Comparison of ENCODE assay signal across 30 cellular contexts in the genomic region with DNA sequence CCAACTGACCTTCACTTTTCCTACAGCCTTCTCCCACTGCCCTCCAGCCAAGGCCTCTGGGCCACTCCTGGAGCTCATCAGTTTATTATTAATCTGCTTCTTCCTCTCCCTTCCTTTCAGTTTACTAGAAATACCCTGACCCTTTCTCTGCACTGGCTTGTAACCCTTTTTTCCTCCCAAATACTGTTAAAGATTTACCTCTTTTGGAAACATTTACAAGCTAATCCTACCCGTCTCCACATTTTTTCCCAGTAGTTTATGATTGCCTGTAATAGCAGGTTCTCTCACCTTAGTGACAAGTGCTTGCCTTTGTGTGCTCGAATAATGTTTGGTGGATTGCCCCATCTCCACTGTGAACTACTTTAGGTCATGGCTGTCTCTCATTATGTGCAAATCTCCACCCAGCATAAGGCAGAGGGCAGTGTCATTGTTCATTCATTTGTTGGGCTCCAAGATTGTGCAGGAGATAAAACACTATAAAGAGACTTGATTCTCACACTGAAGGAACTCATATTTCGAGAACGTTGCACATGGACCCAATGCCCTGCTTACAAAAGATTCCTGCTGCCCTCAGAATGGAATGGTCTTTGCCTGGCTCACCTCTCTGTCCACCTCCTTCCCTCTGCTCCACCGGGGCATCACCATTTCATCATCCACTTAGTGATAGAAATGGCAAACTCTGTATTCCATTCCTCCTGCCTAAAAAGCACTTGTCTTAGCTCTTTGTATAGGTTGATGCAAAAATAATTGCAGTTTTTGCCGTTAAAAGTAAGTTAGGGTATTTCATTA.
DNase-seq lines count a peak whose midpoint lies in the region; ATAC-seq lines count a peak whose summit lies in the region.
"Had no signal": no experiment of that assay in that cellular context is flagged by ENCODE, and none has a peak within 500 bp of the region (broad histone marks: within the 10 kb centered on the region; RNA-seq: fewer than 3 reads in every experiment).

No MANE protein-coding gene starts in this region.

- no peak overlapping the region for H2AFZ ChIP-seq in GM23248

- no peaks in the 10 kb centered on the region for H3F3A ChIP-seq in GM23248 (ENCODE audit: insufficient read depth)

- H3K36me3 Mint-ChIP-seq in natural killer cell treated with Interleukin-12 subunit alpha and Interleukin-12 subunit beta and Interleukin-15 and Interleukin-18, amount 100 ng/mL, for 72 hours, result peaks cover 34% of the 10 kb centered on the region

- H3K9ac ChIP-seq in GM23248, result no peak overlapping the region

- H3K27ac ChIP-seq in GM23248, result no peak overlapping the region
- H3K27ac ChIP-seq: ovary, skin epidermis, upper lobe of left lung, VCaP had no signal

- ATAC-seq in natural killer cell treated with Interleukin-12 subunit alpha and Interleukin-12 subunit beta and Interleukin-15 and Interleukin-18, amount 100 ng/mL, for 72 hours, result no peak
- ATAC-seq in HG03135 (IDR thresholded peaks at IDR 0.05; ENCODE audit: unreplicated experiment), result no peak
- ATAC-seq: naive thymus-derived CD8-positive, alpha-beta T cell; stimulated activated naive B cell treated with anti-CD40 and anti-IgM and Interleukin-4, amounts not matched to agents 10 μg/mL and 1 μg/mL and 100 μg/mL, for 72 hours had no signal

- no peak overlapping the region for H3K4me2 ChIP-seq in GM23248 (ENCODE audit: unreplicated experiment)

- no peaks in the 10 kb centered on the region for H3K9me3 Mint-ChIP-seq in natural killer cell treated with Interleukin-12 subunit alpha and Interleukin-12 subunit beta and Interleukin-15 and Interleukin-18, amount 100 ng/mL, for 72 hours
- H3K9me3 Mint-ChIP-seq: activated CD4-positive, alpha-beta T cell treated with anti-CD3 and anti-CD28 coated beads, Interleukin-2, amount 10 ng/mL, durations not matched to agents 24 days and 14 days; activated naive CD8-positive, alpha-beta T cell treated with anti-CD3 and anti-CD28 coated beads for 36 hours; activated T-cell treated with anti-CD3 and anti-CD28 coated beads, Interleukin-2, amount 50 U/mL, for 24 hours; naive thymus-derived CD8-positive, alpha-beta T cell; stimulated activated naive B cell treated with anti-CD40 and anti-IgM and Interleukin-4, amounts not matched to agents 10 μg/mL and 1 μg/mL and 100 μg/mL, for 72 hours had no signal

- H3K27me3 Mint-ChIP-seq in natural killer cell treated with Interleukin-12 subunit alpha and Interleukin-12 subunit beta and Interleukin-15 and Interleukin-18, amount 100 ng/mL, for 72 hours, result no peaks in the 10 kb centered on the region
- H3K27me3 Mint-ChIP-seq: activated CD4-positive, alpha-beta T cell treated with anti-CD3 and anti-CD28 coated beads, Interleukin-2, amount 10 ng/mL, durations not matched to agents 24 days and 14 days; activated naive CD8-positive, alpha-beta T cell treated with anti-CD3 and anti-CD28 coated beads for 36 hours; activated T-cell treated with anti-CD3 and anti-CD28 coated beads, Interleukin-2, amount 50 U/mL, for 24 hours; naive thymus-derived CD8-positive, alpha-beta T cell; stimulated activated naive B cell treated with anti-CD40 and anti-IgM and Interleukin-4, amounts not matched to agents 10 μg/mL and 1 μg/mL and 100 μg/mL, for 72 hours had no signal

- H3K4me1 ChIP-seq in GM23248 (ENCODE audit: insufficient read depth), result no peaks in the 10 kb centered on the region
- H3K4me1 ChIP-seq: upper lobe of left lung had no signal

- no peak overlapping the region for H3K4me3 ChIP-seq in GM23248
- H3K4me3 ChIP-seq: ovary, skin epidermis, upper lobe of left lung had no signal

- H4K20me1 ChIP-seq in GM23248 (ENCODE audit: insufficient read depth), result no peaks in the 10 kb centered on the region

- H3K4me3 Mint-ChIP-seq in natural killer cell treated with Interleukin-12 subunit alpha and Interleukin-12 subunit beta and Interleukin-15 and Interleukin-18, amount 100 ng/mL, for 72 hours, result no peak overlapping the region
- H3K4me3 Mint-ChIP-seq: activated CD4-positive, alpha-beta T cell treated with anti-CD3 and anti-CD28 coated beads, Interleukin-2, amount 10 ng/mL, durations not matched to agents 24 days and 14 days; activated naive CD8-positive, alpha-beta T cell treated with anti-CD3 and anti-CD28 coated beads for 36 hours; activated T-cell treated with anti-CD3 and anti-CD28 coated beads, Interleukin-2, amount 50 U/mL, for 24 hours; naive thymus-derived CD8-positive, alpha-beta T cell; stimulated activated naive B cell treated with anti-CD40 and anti-IgM and Interleukin-4, amounts not matched to agents 10 μg/mL and 1 μg/mL and 100 μg/mL, for 72 hours had no signal

- 95 to 98% methylated on average over 6 of the region's 6 CpGs for WGBS in GM23248 (ENCODE audit: low coverage in 1 of 2, low lambda C conversion rate in 2 of 2, missing lambda C conversion rate in 2 of 2), 2 experiments

- peak overlapping the region; percentile 3 to 30 for H3K27ac Mint-ChIP-seq in natural killer cell treated with Interleukin-12 subunit alpha and Interleukin-12 subunit beta and Interleukin-15 and Interleukin-18, amount 100 ng/mL, for 72 hours
- H3K27ac Mint-ChIP-seq: activated CD4-positive, alpha-beta T cell treated with anti-CD3 and anti-CD28 coated beads, Interleukin-2, amount 10 ng/mL, durations not matched to agents 24 days and 14 days; activated naive CD8-positive, alpha-beta T cell treated with anti-CD3 and anti-CD28 coated beads for 36 hours; activated T-cell treated with anti-CD3 and anti-CD28 coated beads, Interleukin-2, amount 50 U/mL, for 24 hours; stimulated activated naive B cell treated with anti-CD40 and anti-IgM and Interleukin-4, amounts not matched to agents 10 μg/mL and 1 μg/mL and 100 μg/mL, for 72 hours had no signal

- in situ Hi-C loops in Caki2 (cut with HindIII; ENCODE audit: low pct_unique_long_range_greater_than_20kb, low sequenced_read_pairs) (no loop called here), GM23248 (cut with MboI) (no loop called here)

- no peaks in the 10 kb centered on the region for H3K79me2 ChIP-seq in GM23248 (ENCODE audit: insufficient read depth)

- no peaks in the 10 kb centered on the region for H3K9me3 ChIP-seq in GM23248 (ENCODE audit: low read depth)
- H3K9me3 ChIP-seq: ovary, upper lobe of left lung had no signal

- peak; percentile 12 for DNase-seq in Caki2 (ENCODE audit: low read depth)
- DNase-seq in HuH-7 (ENCODE audit: low spot score), result peak; percentile 14
- peak; percentile 61 for DNase-seq in kidney tubule cell (ENCODE audit: low spot score)
- DNase-seq in natural killer cell treated with Interleukin-12 subunit alpha and Interleukin-12 subunit beta and Interleukin-15 and Interleukin-18, amount 100 ng/mL, for 72 hours (ENCODE audit: low spot score), result no peak
- DNase-seq in activated CD4-positive, CD25-positive, alpha-beta regulatory T cell (lab: John Stamatoyannopoulos, UW), result no peak
- DNase-seq in GM23248, result no peak
- DNase-seq in activated CD8-positive, alpha-beta memory T cell treated with anti-CD3 and anti-CD28 coated beads for 24 hours, result no peak
- DNase-seq: activated CD4-positive, alpha-beta T cell treated with anti-CD3 and anti-CD28 coated beads, Interleukin-2, amount 10 ng/mL, durations not matched to agents 24 days and 14 days; activated effector memory CD4-positive, alpha-beta T cell treated with anti-CD3 and anti-CD28 coated beads, Interleukin-2, amount 50 U/mL, for 16 hours; activated naive CD8-positive, alpha-beta T cell treated with anti-CD3 and anti-CD28 coated beads for 36 hours; activated T-cell treated with anti-CD3 and anti-CD28 coated beads, Interleukin-2, amount 50 U/mL, for 24 hours; aorta; DMS79; GDM1; GOT3; MM.1S; naive thymus-derived CD8-positive, alpha-beta T cell; NCI-H1417; NCI-H2029; NCI-H226; ovary; retina; SIG-M5; stimulated activated naive B cell treated with anti-CD40 and anti-IgM and Interleukin-4, amounts not matched to agents 10 μg/mL and 1 μg/mL and 100 μg/mL, for 72 hours; substantia nigra; T-helper 9 cell; upper lobe of left lung had no signal

- peaks cover 13% of the 10 kb centered on the region; the same call in 1 of the 2 replicates for H3K36me3 ChIP-seq in GM23248 (ENCODE audit: low read depth)
- H3K36me3 ChIP-seq: ovary had no signal

- no peaks in the 10 kb centered on the region for H3K9me2 ChIP-seq in GM23248 (ENCODE audit: insufficient read depth)

- H3K27me3 ChIP-seq in GM23248 (replicated peaks; ENCODE audit: insufficient read depth), result no peaks in the 10 kb centered on the region
- H3K27me3 ChIP-seq: ovary, upper lobe of left lung had no signal

- peaks cover 30 to 34% of the 10 kb centered on the region in 2 donors for H3K4me1 Mint-ChIP-seq in natural killer cell treated with Interleukin-12 subunit alpha and Interleukin-12 subunit beta and Interleukin-15 and Interleukin-18, amount 100 ng/mL, for 72 hours (ENCODE audit: low read depth in 2 of 2)

Comparison
In these comparisons a context has a peak if more than half of its experiments do, and no peak if none do; other contexts are left out.
1. DNase-seq: peak in Caki2 (single experiment), HuH-7 (single experiment) and kidney tubule cell (single experiment); none in natural killer cell treated with Interleukin-12 subunit alpha and Interleukin-12 subunit beta and Interleukin-15 and Interleukin-18, amount 100 ng/mL, for 72 hours (single experiment), activated CD4-positive, CD25-positive, alpha-beta regulatory T cell (0 of 4), GM23248 (single experiment) and activated CD8-positive, alpha-beta memory T cell treated with anti-CD3 and anti-CD28 coated beads for 24 hours (single experiment).